In genomic region chr1:36372617-36373016, GRCh38 we compare ENCODE assay signal across 9 cellular contexts. TPM values are rescaled to one million over a fixed set of nuclear protein-coding genes. Genes with fewer than 3 reads are reported as not detected.
DNase-seq lines count a peak whose midpoint lies in the region; ATAC-seq, FAIRE-seq and TF ChIP-seq lines count a peak whose summit lies in the region.
"Had no signal": no experiment of that assay in that cellular context is flagged by ENCODE, and none has a peak within 500 bp of the region (broad histone marks: within the 10 kb centered on the region; RNA-seq: fewer than 3 reads in every experiment).

No MANE protein-coding gene starts in this region.

- H3K27me3 Mint-ChIP-seq in CD14-positive monocyte (ENCODE audit: low read depth in 3 of 3) (no peaks in the 10 kb centered on the region), chondrocyte (ENCODE audit: low read depth) (no peaks in the 10 kb centered on the region), natural killer cell (ENCODE audit: low read depth in 2 of 2) (no peaks in the 10 kb centered on the region)

- peak overlapping the region; percentile 98 to 100 (median 99) for H3K27ac Mint-ChIP-seq in CD14-positive monocyte
- peak overlapping the region; percentile 96 for H3K27ac Mint-ChIP-seq in chondrocyte (ENCODE audit: unreplicated experiment)
- peak overlapping the region; percentile 97 to 99 for H3K27ac Mint-ChIP-seq in natural killer cell

- DNase-seq in CD14-positive monocyte (ENCODE audit: low spot score): no peak
- DNase-seq in NCI-H226: peak; percentile 19
- no peak for DNase-seq in chondrocyte (ENCODE audit: low spot score)
- no peak for DNase-seq in natural killer cell
- DNase-seq in NCI-H2081 (lab: John Stamatoyannopoulos, UW): no peak
- no peak for DNase-seq in pons (ENCODE audit: low spot score)
- no peak for DNase-seq in HTR-8/SVneo (ENCODE audit: insufficient read length, low spot score)
- no peak for DNase-seq in epidermal melanocyte (ENCODE audit: insufficient read length, low spot score)
- DNase-seq: GF-D8 had no signal

- H3K9me3 Mint-ChIP-seq in CD14-positive monocyte (no peaks in the 10 kb centered on the region), chondrocyte (ENCODE audit: low read depth) (no peaks in the 10 kb centered on the region), natural killer cell (no peaks in the 10 kb centered on the region)

- H3K36me3 Mint-ChIP-seq in CD14-positive monocyte: peaks cover 30 to 42% of the 10 kb centered on the region in 2 donors
- H3K36me3 Mint-ChIP-seq in chondrocyte (ENCODE audit: low read depth): peaks cover 2% of the 10 kb centered on the region
- no peaks in the 10 kb centered on the region for H3K36me3 Mint-ChIP-seq in natural killer cell

- intact Hi-C loops in CD14-positive monocyte (cut with micrococcal nuclease) (no loop called here), natural killer cell (cut with micrococcal nuclease) (no loop called here)

- no peak for ATAC-seq in natural killer cell

- H3K4me3 Mint-ChIP-seq in CD14-positive monocyte (no peak overlapping the region), chondrocyte (ENCODE audit: unreplicated experiment) (no peak overlapping the region), natural killer cell (no peak overlapping the region)

- no peak for TF ChIP-seq CTCF in CD14-positive monocyte (IDR thresholded peaks at IDR 0.05)
- TF ChIP-seq CTCF in chondrocyte (IDR thresholded peaks at IDR 0.05): no peak
- TF ChIP-seq CTCF in natural killer cell (IDR thresholded peaks at IDR 0.05): no peak

- FAIRE-seq in HTR-8/SVneo (lab: Jason Lieb, UNC): no peak

- H3K4me1 Mint-ChIP-seq in CD14-positive monocyte (peaks cover 72% of the 10 kb centered on the region), chondrocyte (ENCODE audit: low read depth) (peaks cover 59% of the 10 kb centered on the region), natural killer cell (peaks cover 50 to 52% of the 10 kb centered on the region in 2 donors)

RNA-seq across cellular contexts. Expression of gene STK40, which starts 13.1 kb away (rescaled TPM):
- 10 to 100 TPM; 40.2 to 65.9 TPM for polyA plus RNA-seq in CD14-positive monocyte
- total RNA-seq in chondrocyte: 42.6 to 63.7 TPM (median 59.9 TPM) in 3 replicates
- total RNA-seq in natural killer cell: 10 to 100 TPM; 55.9 to 65.3 (median 59.8) TPM

RNA-seq across cellular contexts. Expression of gene LSM10, which starts 25.1 kb away (rescaled TPM):
- 100 to 1,000 TPM; 224 to 234 TPM for polyA plus RNA-seq in CD14-positive monocyte
- 45.0 to 47.3 TPM (median 45.7 TPM) in 3 replicates for total RNA-seq in chondrocyte
- total RNA-seq in natural killer cell: 10 to 100 TPM; 25.2 to 30.4 (median 26.6) TPM

RNA-seq across cellular contexts. Expression of gene EVA1B, which starts 49.2 kb away (rescaled TPM):
- 10 to 100 TPM; 16.6 to 19.1 TPM for polyA plus RNA-seq in CD14-positive monocyte
- total RNA-seq in chondrocyte: 55.7 to 88.4 TPM (median 85.2 TPM) in 3 replicates
- 1 to 10 TPM; 4.0 to 8.0 (median 4.9) TPM for total RNA-seq in natural killer cell
